In genomic region chr12:109713187-109713984, GRCh38 we compare ENCODE assay signal across 1 cellular context.
A peak's percentile ranks its signal among the peaks of the same experiment; 100 is the strongest.
TF ChIP-seq lines count a peak whose summit lies in the region.

Gene FAM222A, plus strand, starts transcription at chr12:109713825. Its CDS starts 30,322 bp downstream, at chr12:109744147.

TF ChIP-seq in K562, 482 proteins besides CTCF, POLR2A, EP300 and RAD21 (continued from another document and continues in another):
- TF ChIP-seq, protein P1, sequence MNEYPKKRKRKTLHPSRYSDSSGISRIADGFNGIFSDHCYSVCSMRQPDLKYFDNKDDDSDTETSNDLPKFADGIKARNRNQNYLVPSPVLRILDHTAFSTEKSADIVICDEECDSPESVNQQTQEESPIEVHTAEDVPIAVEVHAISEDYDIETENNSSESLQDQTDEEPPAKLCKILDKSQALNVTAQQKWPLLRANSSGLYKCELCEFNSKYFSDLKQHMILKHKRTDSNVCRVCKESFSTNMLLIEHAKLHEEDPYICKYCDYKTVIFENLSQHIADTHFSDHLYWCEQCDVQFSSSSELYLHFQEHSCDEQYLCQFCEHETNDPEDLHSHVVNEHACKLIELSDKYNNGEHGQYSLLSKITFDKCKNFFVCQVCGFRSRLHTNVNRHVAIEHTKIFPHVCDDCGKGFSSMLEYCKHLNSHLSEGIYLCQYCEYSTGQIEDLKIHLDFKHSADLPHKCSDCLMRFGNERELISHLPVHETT (CRISPR knock-in tag; conservative IDR thresholded peaks at IDR 0.05 in 1 of 2, IDR thresholded peaks at IDR 0.05 in 1 of 2) = no peak
- TF ChIP-seq EGR1 (conservative IDR thresholded peaks at IDR 0.05) (peak; percentile 46), ZNF77 (CRISPR knock-in tag; IDR thresholded peaks at IDR 0.05) (no peak), MED1 (CRISPR knock-in tag; IDR thresholded peaks at IDR 0.05; ENCODE audit: borderline replicate concordance) (no peak), ZNF507 (tag; conservative IDR thresholded peaks at IDR 0.05) (no peak), SMARCA5 (IDR thresholded peaks at IDR 0.05) (no peak), ATF7 (IDR thresholded peaks at IDR 0.05) (peak; percentile 54; the same call in 1 of the 2 replicates), THRAP3 (IDR thresholded peaks at IDR 0.05; ENCODE audit: borderline replicate concordance) (no peak), TFAP4 (CRISPR knock-in tag; IDR thresholded peaks at IDR 0.05; ENCODE audit: borderline replicate concordance) (peak; percentile 84), KLF16 (IDR thresholded peaks at IDR 0.05) (no peak), L3MBTL2 (IDR thresholded peaks at IDR 0.05) (peak; percentile 85), DNMT1 (IDR thresholded peaks at IDR 0.05) (no peak), KAT7 (CRISPR knock-in tag; IDR thresholded peaks at IDR 0.05; ENCODE audit: borderline replicate concordance) (no peak), PHF8 (IDR thresholded peaks at IDR 0.05; ENCODE audit: borderline replicate concordance, low read length) (peak; percentile 23; the same call in 1 of the 2 replicates), MXI1 (IDR thresholded peaks at IDR 0.05; ENCODE audit: low read depth, low read length) (peak; percentile 94), TCF7 (IDR thresholded peaks at IDR 0.05; ENCODE audit: borderline replicate concordance) (no peak), SIN3A (IDR thresholded peaks at IDR 0.05; ENCODE audit: borderline replicate concordance in 2 of 2, control insufficient read depth in 1 of 2, low read depth in 2 of 2, low read length in 2 of 2) (peak; percentile 99 to 100), ZBTB7A (IDR thresholded peaks at IDR 0.05; ENCODE audit: borderline replicate concordance, control insufficient read depth, low read depth, low read length) (peak; percentile 62), KDM1A (IDR thresholded peaks at IDR 0.05) (peak in 1 of 2 experiments; percentile 53; a peak in 2 of 4 replicates), POU5F1 (IDR thresholded peaks at IDR 0.05; ENCODE audit: borderline replicate concordance, low read depth, low read length, partially characterized antibody) (no peak), CCAR2 (IDR thresholded peaks at IDR 0.05; ENCODE audit: low read depth, low read length) (no peak), HDAC3 (IDR thresholded peaks at IDR 0.05; ENCODE audit: borderline replicate concordance, partially characterized antibody) (no peak), ZNF277 (CRISPR knock-in tag; IDR thresholded peaks at IDR 0.05; ENCODE audit: borderline replicate concordance) (no peak), ZNF212 (CRISPR knock-in tag; IDR thresholded peaks at IDR 0.05) (no peak), NR3C1 (CRISPR knock-in tag; IDR thresholded peaks at IDR 0.05) (no peak), SP1 (CRISPR knock-in tag; IDR thresholded peaks at IDR 0.05) (no peak; the same call in 1 of the 2 replicates), TEAD2 (tag; IDR thresholded peaks at IDR 0.05) (no peak), FOXK1 (CRISPR knock-in tag; IDR thresholded peaks at IDR 0.05; ENCODE audit: borderline replicate concordance) (no peak), CHD4 (IDR thresholded peaks at IDR 0.05; ENCODE audit: insufficient read depth, insufficient replicate concordance, low read depth, low read length, poor library complexity, severe bottlenecking) (peak; percentile 60), SMARCE1 (IDR thresholded peaks at IDR 0.05) (no peak), ZNF3 (CRISPR knock-in tag; IDR thresholded peaks at IDR 0.05) (no peak), TEAD1 (CRISPR knock-in tag; IDR thresholded peaks at IDR 0.05) (no peak), ZNF785 (CRISPR knock-in tag; IDR thresholded peaks at IDR 0.05) (no peak), SOX6 (IDR thresholded peaks at IDR 0.05) (no peak), RCOR1 (IDR thresholded peaks at IDR 0.05; ENCODE audit: borderline replicate concordance in 1 of 2, low read depth in 2 of 2, low read length in 2 of 2) (no peak), AFF1 (IDR thresholded peaks at IDR 0.05; ENCODE audit: low read depth in 1 of 2, partially characterized antibody in 2 of 2) (peak in 1 of 2 experiments; percentile 98), CBFB (CRISPR knock-in tag; IDR thresholded peaks at IDR 0.05) (no peak), ZNF134 (CRISPR knock-in tag; conservative IDR thresholded peaks at IDR 0.05) (no peak)
- TF ChIP-seq, protein P2, sequence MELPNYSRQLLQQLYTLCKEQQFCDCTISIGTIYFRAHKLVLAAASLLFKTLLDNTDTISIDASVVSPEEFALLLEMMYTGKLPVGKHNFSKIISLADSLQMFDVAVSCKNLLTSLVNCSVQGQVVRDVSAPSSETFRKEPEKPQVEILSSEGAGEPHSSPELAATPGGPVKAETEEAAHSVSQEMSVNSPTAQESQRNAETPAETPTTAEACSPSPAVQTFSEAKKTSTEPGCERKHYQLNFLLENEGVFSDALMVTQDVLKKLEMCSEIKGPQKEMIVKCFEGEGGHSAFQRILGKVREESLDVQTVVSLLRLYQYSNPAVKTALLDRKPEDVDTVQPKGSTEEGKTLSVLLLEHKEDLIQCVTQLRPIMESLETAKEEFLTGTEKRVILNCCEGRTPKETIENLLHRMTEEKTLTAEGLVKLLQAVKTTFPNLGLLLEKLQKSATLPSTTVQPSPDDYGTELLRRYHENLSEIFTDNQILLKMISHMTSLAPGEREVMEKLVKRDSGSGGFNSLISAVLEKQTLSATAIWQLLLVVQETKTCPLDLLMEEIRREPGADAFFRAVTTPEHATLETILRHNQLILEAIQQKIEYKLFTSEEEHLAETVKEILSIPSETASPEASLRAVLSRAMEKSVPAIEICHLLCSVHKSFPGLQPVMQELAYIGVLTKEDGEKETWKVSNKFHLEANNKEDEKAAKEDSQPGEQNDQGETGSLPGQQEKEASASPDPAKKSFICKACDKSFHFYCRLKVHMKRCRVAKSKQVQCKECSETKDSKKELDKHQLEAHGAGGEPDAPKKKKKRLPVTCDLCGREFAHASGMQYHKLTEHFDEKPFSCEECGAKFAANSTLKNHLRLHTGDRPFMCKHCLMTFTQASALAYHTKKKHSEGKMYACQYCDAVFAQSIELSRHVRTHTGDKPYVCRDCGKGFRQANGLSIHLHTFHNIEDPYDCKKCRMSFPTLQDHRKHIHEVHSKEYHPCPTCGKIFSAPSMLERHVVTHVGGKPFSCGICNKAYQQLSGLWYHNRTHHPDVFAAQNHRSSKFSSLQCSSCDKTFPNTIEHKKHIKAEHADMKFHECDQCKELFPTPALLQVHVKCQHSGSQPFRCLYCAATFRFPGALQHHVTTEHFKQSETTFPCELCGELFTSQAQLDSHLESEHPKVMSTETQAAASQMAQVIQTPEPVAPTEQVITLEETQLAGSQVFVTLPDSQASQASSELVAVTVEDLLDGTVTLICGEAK (IDR thresholded peaks at IDR 0.05) = peak; percentile 61
- TF ChIP-seq, protein P2 (CRISPR knock-in tag; IDR thresholded peaks at IDR 0.05) = no peak
- TF ChIP-seq, protein P3, sequence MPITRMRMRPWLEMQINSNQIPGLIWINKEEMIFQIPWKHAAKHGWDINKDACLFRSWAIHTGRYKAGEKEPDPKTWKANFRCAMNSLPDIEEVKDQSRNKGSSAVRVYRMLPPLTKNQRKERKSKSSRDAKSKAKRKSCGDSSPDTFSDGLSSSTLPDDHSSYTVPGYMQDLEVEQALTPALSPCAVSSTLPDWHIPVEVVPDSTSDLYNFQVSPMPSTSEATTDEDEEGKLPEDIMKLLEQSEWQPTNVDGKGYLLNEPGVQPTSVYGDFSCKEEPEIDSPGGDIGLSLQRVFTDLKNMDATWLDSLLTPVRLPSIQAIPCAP (CRISPR knock-in tag; IDR thresholded peaks at IDR 0.05; ENCODE audit: borderline replicate concordance) = no peak
- TF ChIP-seq, protein P4, sequence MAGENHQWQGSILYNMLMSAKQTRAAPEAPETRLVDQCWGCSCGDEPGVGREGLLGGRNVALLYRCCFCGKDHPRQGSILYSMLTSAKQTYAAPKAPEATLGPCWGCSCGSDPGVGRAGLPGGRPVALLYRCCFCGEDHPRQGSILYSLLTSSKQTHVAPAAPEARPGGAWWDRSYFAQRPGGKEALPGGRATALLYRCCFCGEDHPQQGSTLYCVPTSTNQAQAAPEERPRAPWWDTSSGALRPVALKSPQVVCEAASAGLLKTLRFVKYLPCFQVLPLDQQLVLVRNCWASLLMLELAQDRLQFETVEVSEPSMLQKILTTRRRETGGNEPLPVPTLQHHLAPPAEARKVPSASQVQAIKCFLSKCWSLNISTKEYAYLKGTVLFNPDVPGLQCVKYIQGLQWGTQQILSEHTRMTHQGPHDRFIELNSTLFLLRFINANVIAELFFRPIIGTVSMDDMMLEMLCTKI (IDR thresholded peaks at IDR 0.05; ENCODE audit: partially characterized antibody) = no peak
- TF ChIP-seq, protein P5, sequence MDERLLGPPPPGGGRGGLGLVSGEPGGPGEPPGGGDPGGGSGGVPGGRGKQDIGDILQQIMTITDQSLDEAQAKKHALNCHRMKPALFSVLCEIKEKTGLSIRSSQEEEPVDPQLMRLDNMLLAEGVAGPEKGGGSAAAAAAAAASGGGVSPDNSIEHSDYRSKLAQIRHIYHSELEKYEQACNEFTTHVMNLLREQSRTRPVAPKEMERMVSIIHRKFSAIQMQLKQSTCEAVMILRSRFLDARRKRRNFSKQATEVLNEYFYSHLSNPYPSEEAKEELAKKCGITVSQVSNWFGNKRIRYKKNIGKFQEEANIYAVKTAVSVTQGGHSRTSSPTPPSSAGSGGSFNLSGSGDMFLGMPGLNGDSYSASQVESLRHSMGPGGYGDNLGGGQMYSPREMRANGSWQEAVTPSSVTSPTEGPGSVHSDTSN (CRISPR knock-in tag; IDR thresholded peaks at IDR 0.05; ENCODE audit: low read depth) = no peak
- TF ChIP-seq, protein P5 (tag; conservative IDR thresholded peaks at IDR 0.05; ENCODE audit: low read depth) = no peak
